ENCODE assay signal across 13 cellular contexts in the genomic region with DNA sequence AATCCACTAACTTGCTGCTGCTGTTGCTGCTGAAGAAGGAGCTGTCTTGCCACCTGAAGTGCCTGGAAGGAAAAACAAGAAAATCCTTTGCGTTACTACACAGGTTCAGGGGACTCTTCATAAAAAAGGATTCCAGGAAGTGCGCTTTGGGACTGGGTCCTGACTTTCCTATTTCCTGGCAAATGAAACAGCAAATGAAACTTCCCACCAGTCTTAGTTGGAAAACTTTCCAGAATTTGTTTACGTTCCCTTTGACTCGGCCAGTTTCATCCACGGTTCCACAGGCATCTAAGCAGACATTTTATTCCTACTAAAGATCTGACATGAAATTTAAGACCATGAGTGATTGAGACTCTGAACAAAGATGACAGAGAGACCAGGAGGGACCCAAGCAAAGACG.
DNase-seq lines count a peak whose midpoint lies in the region; ATAC-seq and TF ChIP-seq lines count a peak whose summit lies in the region.
"Had no signal": no experiment of that assay in that cellular context is flagged by ENCODE, and none has a peak within 500 bp of the region (broad histone marks: within the 10 kb centered on the region; RNA-seq: fewer than 3 reads in every experiment).

No MANE protein-coding gene starts in this region.

- in situ Hi-C loops in gastrocnemius medialis (cut with MboI; ENCODE audit: low sequenced_read_pairs in 4 of 4) = no loop called here

- H3K4me1 Mint-ChIP-seq in activated CD4-positive, alpha-beta memory T cell treated with anti-CD3 and anti-CD28 coated beads for 36 hours (ENCODE audit: low read depth) = peaks cover 86% of the 10 kb centered on the region
- H3K4me1 Mint-ChIP-seq in activated CD4-positive, alpha-beta memory T cell treated with anti-CD3 and anti-CD28 coated beads, Interleukin-2, amount 10 ng/mL, durations not matched to agents 7 days and 5 days = peaks cover 37% of the 10 kb centered on the region
- H3K4me1 Mint-ChIP-seq in activated T-helper 2 cell treated with anti-CD3 and anti-CD28 coated beads, Interferon-gamma antibody, Interleukin-2, Interleukin-4, amounts not matched to agents 10 μg/mL and 5 μg/mL and 100 μg/mL, durations not matched to agents 14 hours and 24 hours and 36 hours (ENCODE audit: low read depth) = peaks cover 70% of the 10 kb centered on the region
- peaks cover 44 to 85% of the 10 kb centered on the region in 2 donors for H3K4me1 Mint-ChIP-seq in stimulated activated naive B cell treated with anti-CD40 and anti-IgM and Interleukin-4, amounts not matched to agents 10 μg/mL and 1 μg/mL and 100 μg/mL, for 72 hours

- no peaks in the 10 kb centered on the region for H3K27me3 Mint-ChIP-seq in activated CD4-positive, alpha-beta memory T cell treated with anti-CD3 and anti-CD28 coated beads for 36 hours
- no peaks in the 10 kb centered on the region for H3K27me3 Mint-ChIP-seq in activated CD4-positive, alpha-beta memory T cell treated with anti-CD3 and anti-CD28 coated beads, Interleukin-2, amount 10 ng/mL, durations not matched to agents 7 days and 5 days
- H3K27me3 Mint-ChIP-seq in activated T-helper 2 cell treated with anti-CD3 and anti-CD28 coated beads, Interferon-gamma antibody, Interleukin-2, Interleukin-4, amounts not matched to agents 10 μg/mL and 5 μg/mL and 100 μg/mL, durations not matched to agents 14 hours and 24 hours and 36 hours (ENCODE audit: low read depth) = no peaks in the 10 kb centered on the region
- no peaks in the 10 kb centered on the region for H3K27me3 Mint-ChIP-seq in stimulated activated naive B cell treated with anti-CD40 and anti-IgM and Interleukin-4, amounts not matched to agents 10 μg/mL and 1 μg/mL and 100 μg/mL, for 72 hours

- DNase-seq in activated CD4-positive, alpha-beta memory T cell treated with anti-CD3 and anti-CD28 coated beads for 36 hours = no peak
- no peak for DNase-seq in activated CD4-positive, alpha-beta memory T cell treated with anti-CD3 and anti-CD28 coated beads, Interleukin-2, amount 10 ng/mL, durations not matched to agents 7 days and 5 days
- no peak for DNase-seq in activated T-helper 2 cell treated with anti-CD3 and anti-CD28 coated beads, Interferon-gamma antibody, Interleukin-2, Interleukin-4, amounts not matched to agents 10 μg/mL and 5 μg/mL and 100 μg/mL, durations not matched to agents 14 hours and 24 hours and 36 hours (ENCODE audit: low spot score)
- DNase-seq in stimulated activated naive B cell treated with anti-CD40 and anti-IgM and Interleukin-4, amounts not matched to agents 10 μg/mL and 1 μg/mL and 100 μg/mL, for 72 hours = no peak
- DNase-seq in left colon (no peak), spleen (no peak), gastrocnemius medialis (no peak)
- DNase-seq: activated CD4-positive, CD25-positive, alpha-beta regulatory T cell; DMS153; glutamatergic neuron; NCI-H1436 treated with DMSO at 0.1 percent for 48 hours; trophoblast cell had no signal

- TF ChIP-seq EP300 in gastroesophageal sphincter (IDR thresholded peaks at IDR 0.05) = no peak

- peak overlapping the region; percentile 79 for H3K27ac Mint-ChIP-seq in activated CD4-positive, alpha-beta memory T cell treated with anti-CD3 and anti-CD28 coated beads for 36 hours
- H3K27ac Mint-ChIP-seq in activated CD4-positive, alpha-beta memory T cell treated with anti-CD3 and anti-CD28 coated beads, Interleukin-2, amount 10 ng/mL, durations not matched to agents 7 days and 5 days = no peak overlapping the region
- H3K27ac Mint-ChIP-seq in activated T-helper 2 cell treated with anti-CD3 and anti-CD28 coated beads, Interferon-gamma antibody, Interleukin-2, Interleukin-4, amounts not matched to agents 10 μg/mL and 5 μg/mL and 100 μg/mL, durations not matched to agents 14 hours and 24 hours and 36 hours = peak overlapping the region; percentile 59
- H3K27ac Mint-ChIP-seq in stimulated activated naive B cell treated with anti-CD40 and anti-IgM and Interleukin-4, amounts not matched to agents 10 μg/mL and 1 μg/mL and 100 μg/mL, for 72 hours = peak overlapping the region; percentile 87

- no peak for TF ChIP-seq POLR2A in gastroesophageal sphincter (IDR thresholded peaks at IDR 0.05)
- no peak for TF ChIP-seq POLR2A in spleen (IDR thresholded peaks at IDR 0.05)
- TF ChIP-seq POLR2A in gastrocnemius medialis (IDR thresholded peaks at IDR 0.05) = no peak

- 13 to 25% methylated on average over 6 of the region's 6 CpGs for whole genome bisulfite sequencing in gastroesophageal sphincter (ENCODE audit: low coverage in 1 of 2), 2 donors
- 76 to 89% (median 80%) methylated on average over 6 of the region's 6 CpGs for WGBS in spleen, 5 donors

- H3K27me3 ChIP-seq in gastroesophageal sphincter (no peaks in the 10 kb centered on the region), spleen (replicated peaks in 1 of 7) (no peaks in the 10 kb centered on the region), gastrocnemius medialis (no peaks in the 10 kb centered on the region)

- H3K27ac ChIP-seq in gastroesophageal sphincter (peak overlapping the region; percentile 77 to 82 (median 81)), spleen (no peak overlapping the region), gastrocnemius medialis (peak overlapping the region in 2 of 4 donors; percentile 15 to 36)

- H3K4me3 ChIP-seq in gastroesophageal sphincter = no peak overlapping the region
- H3K4me3 ChIP-seq in spleen = no peak overlapping the region
- H3K4me3 ChIP-seq in gastrocnemius medialis = no peak overlapping the region

- CTCF ChIA-PET in activated CD4-positive, alpha-beta memory T cell treated with anti-CD3 and anti-CD28 coated beads for 36 hours (lab: Charles Lee) = interaction anchor here (0.5 kb wide), 1 partner anchor 474 kb away, joined by 4 read pairs; no protein-coding TSS in a partner anchor
- CTCF ChIA-PET in activated CD4-positive, alpha-beta memory T cell treated with anti-CD3 and anti-CD28 coated beads, Interleukin-2, amount 10 ng/mL, durations not matched to agents 7 days and 5 days (lab: Charles Lee) = interaction anchor here (1.5 kb wide), 1 partner anchor 28 kb away, joined by 3 read pairs; no protein-coding TSS in a partner anchor

- H3K36me3 ChIP-seq in gastroesophageal sphincter (peaks cover 0 to 16% of the 10 kb centered on the region in 2 donors), spleen (peaks cover 0 to 63% (median 23%) of the 10 kb centered on the region in 6 donors), gastrocnemius medialis (no peaks in the 10 kb centered on the region)

- intact Hi-C loops in activated CD4-positive, alpha-beta memory T cell treated with anti-CD3 and anti-CD28 coated beads for 36 hours (cut with micrococcal nuclease) = no loop called here
- intact Hi-C loops in activated T-helper 2 cell treated with anti-CD3 and anti-CD28 coated beads, Interferon-gamma antibody, Interleukin-2, Interleukin-4, amounts not matched to agents 10 μg/mL and 5 μg/mL and 100 μg/mL, durations not matched to agents 14 hours and 24 hours and 36 hours (cut with micrococcal nuclease) = loop anchor here (2.0 kb wide), 1 partner anchor 14 kb away; no protein-coding TSS in a partner anchor
- intact Hi-C loops in left colon (cut with DNase I, micrococcal nuclease) (no loop called here), spleen (cut with DNase I; ENCODE audit: low total_unique reads) (no loop called here), gastrocnemius medialis (cut with DNase I; ENCODE audit: low total_unique reads) (no loop called here)

- peaks cover 63% of the 10 kb centered on the region for H3K36me3 Mint-ChIP-seq in activated CD4-positive, alpha-beta memory T cell treated with anti-CD3 and anti-CD28 coated beads for 36 hours
- H3K36me3 Mint-ChIP-seq in activated CD4-positive, alpha-beta memory T cell treated with anti-CD3 and anti-CD28 coated beads, Interleukin-2, amount 10 ng/mL, durations not matched to agents 7 days and 5 days (ENCODE audit: low read depth) = peaks cover 68% of the 10 kb centered on the region
- H3K36me3 Mint-ChIP-seq in activated T-helper 2 cell treated with anti-CD3 and anti-CD28 coated beads, Interferon-gamma antibody, Interleukin-2, Interleukin-4, amounts not matched to agents 10 μg/mL and 5 μg/mL and 100 μg/mL, durations not matched to agents 14 hours and 24 hours and 36 hours (ENCODE audit: low read depth) = peaks cover 85% of the 10 kb centered on the region
- H3K36me3 Mint-ChIP-seq in stimulated activated naive B cell treated with anti-CD40 and anti-IgM and Interleukin-4, amounts not matched to agents 10 μg/mL and 1 μg/mL and 100 μg/mL, for 72 hours = peaks cover 47 to 56% of the 10 kb centered on the region in 2 donors

- no peaks in the 10 kb centered on the region for H3K9me3 ChIP-seq in gastroesophageal sphincter
- no peaks in the 10 kb centered on the region for H3K9me3 ChIP-seq in spleen
- H3K9me3 ChIP-seq in gastrocnemius medialis = no peaks in the 10 kb centered on the region

- no peak overlapping the region for H3K4me3 Mint-ChIP-seq in activated CD4-positive, alpha-beta memory T cell treated with anti-CD3 and anti-CD28 coated beads for 36 hours
- H3K4me3 Mint-ChIP-seq in activated CD4-positive, alpha-beta memory T cell treated with anti-CD3 and anti-CD28 coated beads, Interleukin-2, amount 10 ng/mL, durations not matched to agents 7 days and 5 days = no peak overlapping the region
- no peak overlapping the region for H3K4me3 Mint-ChIP-seq in activated T-helper 2 cell treated with anti-CD3 and anti-CD28 coated beads, Interferon-gamma antibody, Interleukin-2, Interleukin-4, amounts not matched to agents 10 μg/mL and 5 μg/mL and 100 μg/mL, durations not matched to agents 14 hours and 24 hours and 36 hours (ENCODE audit: low read depth)
- no peak overlapping the region for H3K4me3 Mint-ChIP-seq in stimulated activated naive B cell treated with anti-CD40 and anti-IgM and Interleukin-4, amounts not matched to agents 10 μg/mL and 1 μg/mL and 100 μg/mL, for 72 hours

- no peak for TF ChIP-seq CTCF in gastroesophageal sphincter (IDR thresholded peaks at IDR 0.05)
- TF ChIP-seq CTCF in spleen (IDR thresholded peaks at IDR 0.05 in 8 of 11, conservative IDR thresholded peaks at IDR 0.05 in 3 of 11) = no peak
- no peak for TF ChIP-seq CTCF in gastrocnemius medialis (IDR thresholded peaks at IDR 0.05 in 4 of 5, conservative IDR thresholded peaks at IDR 0.05 in 1 of 5)

- H3K4me1 ChIP-seq in gastroesophageal sphincter (peaks cover 18 to 99% (median 36%) of the 10 kb centered on the region in 3 donors), spleen (peaks cover 0 to 79% (median 27%) of the 10 kb centered on the region in 6 donors), gastrocnemius medialis (peaks cover 2 to 6% of the 10 kb centered on the region in 2 donors)

- ATAC-seq in gastroesophageal sphincter = no peak
- no peak for ATAC-seq in stimulated activated naive B cell treated with anti-CD40 and anti-IgM and Interleukin-4, amounts not matched to agents 10 μg/mL and 1 μg/mL and 100 μg/mL, for 72 hours (replicated peaks)
- ATAC-seq in left colon = no peak
- no peak for ATAC-seq in gastrocnemius medialis

- POLR2A ChIA-PET in activated CD4-positive, alpha-beta memory T cell treated with anti-CD3 and anti-CD28 coated beads for 36 hours (lab: Charles Lee) = no interaction called here
- POLR2A ChIA-PET in activated CD4-positive, alpha-beta memory T cell treated with anti-CD3 and anti-CD28 coated beads, Interleukin-2, amount 10 ng/mL, durations not matched to agents 7 days and 5 days (lab: Charles Lee) = no interaction called here

- no peaks in the 10 kb centered on the region for H3K9me3 Mint-ChIP-seq in activated CD4-positive, alpha-beta memory T cell treated with anti-CD3 and anti-CD28 coated beads for 36 hours
- no peaks in the 10 kb centered on the region for H3K9me3 Mint-ChIP-seq in activated CD4-positive, alpha-beta memory T cell treated with anti-CD3 and anti-CD28 coated beads, Interleukin-2, amount 10 ng/mL, durations not matched to agents 7 days and 5 days
- no peaks in the 10 kb centered on the region for H3K9me3 Mint-ChIP-seq in activated T-helper 2 cell treated with anti-CD3 and anti-CD28 coated beads, Interferon-gamma antibody, Interleukin-2, Interleukin-4, amounts not matched to agents 10 μg/mL and 5 μg/mL and 100 μg/mL, durations not matched to agents 14 hours and 24 hours and 36 hours
- H3K9me3 Mint-ChIP-seq in stimulated activated naive B cell treated with anti-CD40 and anti-IgM and Interleukin-4, amounts not matched to agents 10 μg/mL and 1 μg/mL and 100 μg/mL, for 72 hours = no peaks in the 10 kb centered on the region

Comparison
In these comparisons a context has a peak if more than half of its experiments do, and no peak if none do; other contexts are left out.
1. H3K27ac ChIP-seq: peak in gastroesophageal sphincter (4 of 4); none in spleen (0 of 8).